1 cellular context compared by ENCODE assay signal in the genomic region with DNA sequence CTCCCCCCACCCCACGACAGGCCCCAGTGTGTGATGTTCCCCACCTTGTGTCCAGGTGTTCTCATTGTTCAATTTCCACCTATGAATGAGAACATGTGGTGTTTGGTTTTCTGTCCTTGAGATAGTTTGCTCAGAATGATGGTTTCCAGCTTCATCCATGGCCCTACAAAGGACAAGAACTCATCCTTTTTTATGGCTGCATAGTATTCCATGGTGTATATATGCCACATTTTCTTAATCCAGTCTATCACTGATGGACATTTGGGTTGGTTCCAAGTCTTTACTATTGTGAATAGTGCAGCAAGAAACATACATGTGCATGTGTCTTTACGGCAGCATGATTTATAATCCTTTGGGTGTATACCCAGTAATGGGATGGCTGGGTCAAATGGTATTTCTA. TPM values are rescaled to one million over a fixed set of nuclear protein-coding genes. Genes with fewer than 3 reads are reported as not detected.
"Had no signal": no experiment of that assay in that cellular context is flagged by ENCODE, and none has a peak within 500 bp of the region (broad histone marks: within the 10 kb centered on the region; RNA-seq: fewer than 3 reads in every experiment).

No MANE protein-coding gene starts in this region.

RNA-seq across cellular contexts. Expression of gene XK, which starts 34.7 kb away (rescaled TPM):
- total RNA-seq: HepG2 had no signal
- polyA plus RNA-seq: HepG2 had no signal
